27 cellular contexts compared by ENCODE assay signal in the genomic region with DNA sequence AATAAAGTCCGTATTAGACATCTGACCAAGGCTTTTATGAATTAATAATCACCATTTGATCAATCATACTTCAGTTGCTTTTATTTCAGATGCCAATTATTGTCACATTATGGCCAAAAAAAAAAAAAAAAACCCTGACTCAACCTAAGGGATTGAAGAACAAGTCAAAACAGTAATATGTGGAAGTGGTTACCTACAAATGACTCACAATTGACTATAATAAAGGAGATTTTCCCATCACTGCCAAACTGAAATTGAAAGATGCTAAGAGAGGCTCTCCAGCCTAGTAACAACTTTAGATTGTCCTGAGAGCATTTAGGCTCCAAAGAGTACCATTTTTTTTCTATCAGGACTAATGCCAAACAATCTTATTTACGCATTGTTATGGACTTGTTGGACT. TPM values are rescaled to one million over a fixed set of nuclear protein-coding genes. Genes with fewer than 3 reads are reported as not detected.
"Had no signal": no experiment of that assay in that cellular context is flagged by ENCODE, and none has a peak within 500 bp of the region (broad histone marks: within the 10 kb centered on the region; RNA-seq: fewer than 3 reads in every experiment).

No MANE protein-coding gene starts in this region.

- DNase-seq: activated B cell treated with CpG ODN at 0.5 μM for 24 hours; activated CD4-positive, alpha-beta T cell treated with anti-CD3 and anti-CD28 coated beads, Interleukin-2, amount 50 U/mL, for 4 hours; activated naive CD4-positive, alpha-beta T cell treated with anti-CD3 and anti-CD28 coated beads for 36 hours; activated naive CD8-positive, alpha-beta T cell treated with anti-CD3 and anti-CD28 coated beads, Interleukin-2, amount 10 ng/mL, durations not matched to agents 7 days and 5 days; activated T-cell treated with anti-CD3 and anti-CD28 coated beads for 4 hours; activated T-cell treated with anti-CD3 and anti-CD28 coated beads, Interleukin-2, amount 50 U/mL, for 72 hours; amniotic stem cell; dorsolateral prefrontal cortex; effector memory CD8-positive, alpha-beta T cell; foreskin melanocyte; heart right ventricle; islet precursor cell; left colon; naive thymus-derived CD4-positive, alpha-beta T cell; nucleus accumbens; pancreas; stimulated activated CD4-positive, alpha-beta T cell treated with anti-CD3 and anti-CD28 coated beads, Interleukin-15, amount 100 ng/mL, for 24 hours; stimulated activated CD4-positive, alpha-beta T cell treated with anti-CD3 and anti-CD28 coated beads, Interleukin-2, amount 100 ng/mL, for 24 hours; stimulated activated naive B cell treated with anti-CD40 and anti-IgM and Interleukin-4, amounts not matched to agents 10 μg/mL and 1 μg/mL and 100 μg/mL, for 72 hours; stomach; T-helper 1 cell; tibial artery; upper lobe of right lung had no signal

- ATAC-seq: activated T-cell treated with anti-CD3 and anti-CD28 coated beads, Interleukin-2, amount 50 U/mL, for 72 hours; effector memory CD8-positive, alpha-beta T cell; heart right ventricle; left colon; naive thymus-derived CD4-positive, alpha-beta T cell; pancreas; stimulated activated naive B cell treated with anti-CD40 and anti-IgM and Interleukin-4, amounts not matched to agents 10 μg/mL and 1 μg/mL and 100 μg/mL, for 72 hours; upper lobe of right lung had no signal

- H3K4me1 ChIP-seq: esophagus muscularis mucosa, heart right ventricle, prostate gland, stomach, suprapubic skin, tibial artery, upper lobe of right lung had no signal

- H3K9me3 ChIP-seq: esophagus muscularis mucosa, pancreas, prostate gland, stomach, suprapubic skin, upper lobe of right lung had no signal

- H3K4me3 ChIP-seq: coronary artery, dorsolateral prefrontal cortex, esophagus muscularis mucosa, heart right ventricle, pancreas, prostate gland, stomach, suprapubic skin, tibial artery, upper lobe of right lung had no signal

- H3K36me3 ChIP-seq: esophagus muscularis mucosa, heart right ventricle, pancreas, prostate gland, stomach, suprapubic skin, tibial artery, upper lobe of right lung had no signal

- H3K27me3 ChIP-seq: esophagus muscularis mucosa, heart right ventricle, pancreas, stomach, suprapubic skin, tibial artery, upper lobe of right lung had no signal

- H3K27ac ChIP-seq: coronary artery, dorsolateral prefrontal cortex, esophagus muscularis mucosa, heart right ventricle, pancreas, prostate gland, stomach, suprapubic skin, tibial artery, upper lobe of right lung had no signal

RNA-seq across cellular contexts. Expression of a gene that starts 35.2 kb away (rescaled TPM):
- total RNA-seq: activated B cell treated with CpG ODN at 0.5 μM for 24 hours; activated naive CD4-positive, alpha-beta T cell treated with anti-CD3 and anti-CD28 coated beads for 36 hours; activated naive CD8-positive, alpha-beta T cell treated with anti-CD3 and anti-CD28 coated beads, Interleukin-2, amount 10 ng/mL, durations not matched to agents 7 days and 5 days had no signal
- polyA plus RNA-seq: naive thymus-derived CD4-positive, alpha-beta T cell had no signal
